ENCODE assay signal across 13 cellular contexts in the genomic region with DNA sequence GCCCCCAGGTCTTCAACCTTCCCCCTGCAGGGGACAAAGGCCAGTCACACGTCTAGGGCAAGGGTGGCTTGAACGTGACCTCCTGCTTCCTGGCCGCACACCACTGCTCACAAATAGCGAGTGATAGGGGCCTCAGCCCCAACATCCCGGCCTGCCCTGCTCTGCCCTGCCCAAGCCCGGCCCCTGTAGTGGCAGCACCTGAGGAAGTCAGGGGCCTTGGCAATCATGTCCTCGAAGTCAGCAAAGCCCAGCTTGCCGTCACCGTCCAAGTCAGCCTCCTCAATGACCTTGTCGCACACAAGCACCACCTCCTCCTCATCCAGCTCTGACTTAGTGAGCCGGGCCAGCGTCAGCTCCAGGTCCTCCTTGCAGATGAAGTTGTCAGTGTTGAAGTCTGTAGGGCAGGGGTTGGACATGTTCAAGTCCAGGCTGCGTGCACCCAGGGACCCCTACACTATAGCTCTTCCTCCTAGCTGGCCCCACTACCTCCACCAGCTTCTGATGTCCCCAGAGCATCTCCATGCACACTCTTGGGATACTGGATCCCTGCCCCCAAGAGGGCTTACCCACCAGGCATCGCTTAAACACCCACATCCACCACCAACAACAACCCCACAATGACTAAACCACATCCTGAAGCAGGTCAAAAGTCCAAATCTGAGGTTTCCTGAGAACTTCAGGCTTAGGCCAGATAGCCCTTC. TPM values are rescaled to one million over a fixed set of nuclear protein-coding genes. Genes with fewer than 3 reads are reported as not detected.
DNase-seq lines count a peak whose midpoint lies in the region; ATAC-seq and TF ChIP-seq lines count a peak whose summit lies in the region.
"Had no signal": no experiment of that assay in that cellular context is flagged by ENCODE, and none has a peak within 500 bp of the region (broad histone marks: within the 10 kb centered on the region; RNA-seq: fewer than 3 reads in every experiment).

No MANE protein-coding gene starts in this region.

- no peaks in the 10 kb centered on the region for H3K9me2 ChIP-seq in hepatocyte (replicated peaks; ENCODE audit: insufficient read depth)

- no peak for ATAC-seq in stimulated activated naive CD8-positive, alpha-beta T cell treated with anti-CD3 and anti-CD28 coated beads, Interleukin-15, Interleukin-2, amounts not matched to agents 100 U/mL and 50 U/mL, for 24 hours
- ATAC-seq in aorta (ENCODE audit: low FRiP score): no peak

- H3K27me3 Mint-ChIP-seq in stimulated activated naive CD8-positive, alpha-beta T cell treated with anti-CD3 and anti-CD28 coated beads, Interleukin-15, Interleukin-2, amounts not matched to agents 100 ng/mL and 50 ng/mL, for 24 hours: no peaks in the 10 kb centered on the region
- H3K27me3 Mint-ChIP-seq in activated CD4-positive, alpha-beta memory T cell treated with anti-CD3 and anti-CD28 coated beads for 36 hours: no peaks in the 10 kb centered on the region

- peak overlapping the region; percentile 47 for H3K27ac Mint-ChIP-seq in stimulated activated naive CD8-positive, alpha-beta T cell treated with anti-CD3 and anti-CD28 coated beads, Interleukin-15, Interleukin-2, amounts not matched to agents 100 ng/mL and 50 ng/mL, for 24 hours
- H3K27ac Mint-ChIP-seq in activated CD4-positive, alpha-beta memory T cell treated with anti-CD3 and anti-CD28 coated beads for 36 hours: peak overlapping the region; percentile 68

- intact Hi-C loops in activated CD4-positive, alpha-beta memory T cell treated with anti-CD3 and anti-CD28 coated beads for 36 hours (cut with micrococcal nuclease): loop anchor here (2.0 to 5.0 kb wide), 3 partner anchors 29 to 53 kb away; partner anchors contain the start of gene TBC1D2B
- intact Hi-C loops in aorta (cut with DNase I): no loop called here

- H3K79me2 ChIP-seq in hepatocyte: no peaks in the 10 kb centered on the region

- H3K36me3 ChIP-seq in aorta (ENCODE audit: control insufficient read depth in 1 of 2, insufficient read depth in 2 of 2, low read length in 1 of 2) (no peaks in the 10 kb centered on the region), hepatocyte (replicated peaks; ENCODE audit: insufficient read depth, low read depth) (no peaks in the 10 kb centered on the region)

- no peaks in the 10 kb centered on the region for H3K9me3 Mint-ChIP-seq in stimulated activated naive CD8-positive, alpha-beta T cell treated with anti-CD3 and anti-CD28 coated beads, Interleukin-15, Interleukin-2, amounts not matched to agents 100 ng/mL and 50 ng/mL, for 24 hours
- H3K9me3 Mint-ChIP-seq in activated CD4-positive, alpha-beta memory T cell treated with anti-CD3 and anti-CD28 coated beads for 36 hours: no peaks in the 10 kb centered on the region

- no peaks in the 10 kb centered on the region for H3K27me3 ChIP-seq in aorta (ENCODE audit: control insufficient read depth in 1 of 2, insufficient read depth in 2 of 2, low read length in 1 of 2)
- no peaks in the 10 kb centered on the region for H3K27me3 ChIP-seq in hepatocyte

- TF ChIP-seq CTCF in hepatocyte (IDR thresholded peaks at IDR 0.05; ENCODE audit: poor library complexity): no peak

- H3K4me3 Mint-ChIP-seq in stimulated activated naive CD8-positive, alpha-beta T cell treated with anti-CD3 and anti-CD28 coated beads, Interleukin-15, Interleukin-2, amounts not matched to agents 100 ng/mL and 50 ng/mL, for 24 hours: no peak overlapping the region
- no peak overlapping the region for H3K4me3 Mint-ChIP-seq in activated CD4-positive, alpha-beta memory T cell treated with anti-CD3 and anti-CD28 coated beads for 36 hours

- H3K36me3 Mint-ChIP-seq in stimulated activated naive CD8-positive, alpha-beta T cell treated with anti-CD3 and anti-CD28 coated beads, Interleukin-15, Interleukin-2, amounts not matched to agents 100 ng/mL and 50 ng/mL, for 24 hours (ENCODE audit: low read depth): no peaks in the 10 kb centered on the region
- no peaks in the 10 kb centered on the region for H3K36me3 Mint-ChIP-seq in activated CD4-positive, alpha-beta memory T cell treated with anti-CD3 and anti-CD28 coated beads for 36 hours

- no peak for TF ChIP-seq POLR2A in erythroblast (IDR thresholded peaks at IDR 0.05; ENCODE audit: low read length)

- 95% methylated on average over 14 of the region's 14 CpGs for WGBS in aorta, 2 donors
- 94% methylated on average over 14 of the region's 14 CpGs for WGBS in hepatocyte (ENCODE audit: low lambda C conversion rate, missing lambda C conversion rate)

- H3K4me3 ChIP-seq in aorta (ENCODE audit: low read length in 2 of 2) (no peak overlapping the region), hepatocyte (no peak overlapping the region)

- CTCF ChIA-PET in activated CD4-positive, alpha-beta memory T cell treated with anti-CD3 and anti-CD28 coated beads for 36 hours (lab: Charles Lee): interaction anchor here (0.7 to 10.2 kb wide), 7 partner anchors 28 to 150 kb away, joined by 3 to 141 read pairs (median 5); partner anchors contain the start of gene TBC1D2B

- H3K4me1 Mint-ChIP-seq in stimulated activated naive CD8-positive, alpha-beta T cell treated with anti-CD3 and anti-CD28 coated beads, Interleukin-15, Interleukin-2, amounts not matched to agents 100 ng/mL and 50 ng/mL, for 24 hours (ENCODE audit: low read depth): peaks cover 44% of the 10 kb centered on the region
- H3K4me1 Mint-ChIP-seq in activated CD4-positive, alpha-beta memory T cell treated with anti-CD3 and anti-CD28 coated beads for 36 hours (ENCODE audit: low read depth): peaks cover 39% of the 10 kb centered on the region

- no peak overlapping the region for H2AFZ ChIP-seq in hepatocyte

- H4K20me1 ChIP-seq in hepatocyte (ENCODE audit: insufficient read depth, poor library complexity, severe bottlenecking): no peaks in the 10 kb centered on the region

- no peaks in the 10 kb centered on the region for H3K9me3 ChIP-seq in aorta (ENCODE audit: control insufficient read depth, low read length)
- no peaks in the 10 kb centered on the region for H3K9me3 ChIP-seq in hepatocyte (ENCODE audit: low read depth)

- no peaks in the 10 kb centered on the region for H3K4me1 ChIP-seq in aorta (ENCODE audit: control insufficient read depth in 1 of 2, insufficient read depth in 2 of 2, low read length in 2 of 2)
- H3K4me1 ChIP-seq in hepatocyte (ENCODE audit: insufficient read depth): no peaks in the 10 kb centered on the region

- DNase-seq in stimulated activated naive CD8-positive, alpha-beta T cell treated with anti-CD3 and anti-CD28 coated beads, Interleukin-15, Interleukin-2, amounts not matched to agents 100 U/mL and 50 U/mL, for 24 hours: no peak
- DNase-seq in activated CD4-positive, alpha-beta memory T cell treated with anti-CD3 and anti-CD28 coated beads for 36 hours: peak; percentile 35
- DNase-seq in hepatic stellate cell (ENCODE audit: low spot score) (peak; percentile 35), aorta (peak; percentile 19 to 64), hepatocyte (ENCODE audit: low spot score) (no peak), erythroblast (lab: John Stamatoyannopoulos, UW) (no peak), iPS-NIHi7 (ENCODE audit: extremely low spot score) (no peak)
- DNase-seq: activated T-cell treated with anti-CD3 and anti-CD28 coated beads for 4 hours, AML-193, NCI-H1694, NCI-H82, SHP77 treated with DMSO at 0.1 percent for 48 hours had no signal

- H3K4me2 ChIP-seq in hepatocyte: no peak overlapping the region

- H3K27ac ChIP-seq in aorta (ENCODE audit: low read depth in 1 of 2, low read length in 2 of 2) (no peak overlapping the region), hepatocyte (no peak overlapping the region)

- POLR2A ChIA-PET in activated CD4-positive, alpha-beta memory T cell treated with anti-CD3 and anti-CD28 coated beads for 36 hours (lab: Charles Lee): no interaction called here

RNA-seq across cellular contexts. Expression of gene SH2D7, which starts 13.3 kb away (rescaled TPM):
- not detected for total RNA-seq in activated CD4-positive, alpha-beta memory T cell treated with anti-CD3 and anti-CD28 coated beads for 36 hours
- total RNA-seq in aorta: not detected
- polyA plus RNA-seq in aorta: 1 to 10 TPM in 1 of 2 donors, not detected in 1; 1.0 TPM
- total RNA-seq in hepatocyte: not detected in 2 replicates
- 0.22 TPM in 1 of 2 replicates, not detected in the other for polyA plus RNA-seq in hepatocyte

RNA-seq across cellular contexts. Expression of gene CIB2, which starts 25.6 kb away (rescaled TPM):
- 1 to 10 TPM; 2.0 to 2.2 TPM for total RNA-seq in activated CD4-positive, alpha-beta memory T cell treated with anti-CD3 and anti-CD28 coated beads for 36 hours
- total RNA-seq in aorta (1 to 10 TPM; 6.3 to 6.9 TPM), hepatocyte (48.9 and 68.9 TPM in 2 replicates)
- polyA plus RNA-seq in aorta (1 to 10 TPM; 8.4 to 9.1 TPM), hepatocyte (40.5 and 46.3 TPM in 2 replicates)

RNA-seq across cellular contexts. Expression of gene TBC1D2B, which starts 28.2 kb away (rescaled TPM):
- 10 to 100 TPM; 47.9 to 57.8 TPM for total RNA-seq in activated CD4-positive, alpha-beta memory T cell treated with anti-CD3 and anti-CD28 coated beads for 36 hours
- 100 to 1,000 TPM in 1 of 2 donors, 10 to 100 TPM in 1; 49.0 to 109 TPM for total RNA-seq in aorta
- 10 to 100 TPM in 1 of 2 donors, 1 to 10 TPM in 1; 9.8 to 57.5 TPM for polyA plus RNA-seq in aorta
- 33.8 and 38.4 TPM in 2 replicates for total RNA-seq in hepatocyte
- 24.8 and 29.3 TPM in 2 replicates for polyA plus RNA-seq in hepatocyte

RNA-seq across cellular contexts. Expression of gene IDH3A, which starts 43.5 kb away (rescaled TPM):
- total RNA-seq in activated CD4-positive, alpha-beta memory T cell treated with anti-CD3 and anti-CD28 coated beads for 36 hours: 100 to 1,000 TPM; 106 to 111 TPM
- total RNA-seq in aorta (10 to 100 TPM; 60.7 to 68.3 TPM), hepatocyte (81.0 and 102 TPM in 2 replicates)
- polyA plus RNA-seq in aorta (10 to 100 TPM; 36.7 to 99.3 TPM), hepatocyte (51.5 and 62.3 TPM in 2 replicates)

Comparison
In these comparisons a context has a peak if more than half of its experiments do, and no peak if none do; other contexts are left out.
1. DNase-seq: peak in activated CD4-positive, alpha-beta memory T cell treated with anti-CD3 and anti-CD28 coated beads for 36 hours (single experiment), hepatic stellate cell (single experiment) and aorta (2 of 2); none in stimulated activated naive CD8-positive, alpha-beta T cell treated with anti-CD3 and anti-CD28 coated beads, Interleukin-15, Interleukin-2, amounts not matched to agents 100 U/mL and 50 U/mL, for 24 hours (single experiment), hepatocyte (single experiment), erythroblast (0 of 2) and iPS-NIHi7 (single experiment).